In genomic region chr10:80203835-80204148, GRCh38 we compare ENCODE assay signal across 8 cellular contexts. TPM values are rescaled to one million over a fixed set of nuclear protein-coding genes. Genes with fewer than 3 reads are reported as not detected.
DNase-seq lines count a peak whose midpoint lies in the region; ATAC-seq and TF ChIP-seq lines count a peak whose summit lies in the region.

No MANE protein-coding gene starts in this region.

- no peak for DNase-seq in DND-41
- no peak for DNase-seq in dorsolateral prefrontal cortex
- no peak for DNase-seq in osteoblast (ENCODE audit: insufficient read length, low spot score, missing footprints)
- DNase-seq in islet precursor cell, result no peak
- DNase-seq in NCI-H510A treated with DMSO at 0.1 percent for 48 hours (lab: John Stamatoyannopoulos, UW), result no peak
- DNase-seq in left lobe of liver (ENCODE audit: low spot score), result no peak
- no peak for DNase-seq in HuH-7.5 (ENCODE audit: low spot score)

- H3K9me3 ChIP-seq in DND-41 (ENCODE audit: insufficient read depth, low read length, severe bottlenecking) (no peaks in the 10 kb centered on the region), osteoblast (ENCODE audit: low read depth, low read length) (no peaks in the 10 kb centered on the region)

- H3K36me3 ChIP-seq in DND-41 (ENCODE audit: insufficient read depth, low read length), result no peaks in the 10 kb centered on the region; the same call in 1 of the 2 replicates
- H3K36me3 ChIP-seq in KMS-11 (ENCODE audit: insufficient read depth), result no peaks in the 10 kb centered on the region
- H3K36me3 ChIP-seq in osteoblast (ENCODE audit: insufficient read depth, low read length), result peaks cover 5% of the 10 kb centered on the region

- H2AFZ ChIP-seq in DND-41 (ENCODE audit: low read depth, low read length) (no peak overlapping the region), KMS-11 (ENCODE audit: low read depth) (no peak overlapping the region), osteoblast (ENCODE audit: low read length) (no peak overlapping the region)

- H3K27ac ChIP-seq in DND-41 (ENCODE audit: low read length), result peak overlapping the region; percentile 81; the same call in 1 of the 2 replicates
- no peak overlapping the region for H3K27ac ChIP-seq in KMS-11
- peak overlapping the region in 48 of 59 donors; percentile 23 to 96 (median 90) for H3K27ac ChIP-seq in dorsolateral prefrontal cortex
- H3K27ac ChIP-seq in osteoblast (ENCODE audit: low read depth, low read length), result peak overlapping the region; percentile 97

- H3K4me1 ChIP-seq in DND-41 (ENCODE audit: insufficient read depth, low read length), result peaks cover 33% of the 10 kb centered on the region
- H3K4me1 ChIP-seq in KMS-11 (ENCODE audit: low read depth, poor library complexity, severe bottlenecking), result peaks cover 24% of the 10 kb centered on the region
- H3K4me1 ChIP-seq in osteoblast (ENCODE audit: insufficient read depth, low read length), result peaks cover 71% of the 10 kb centered on the region

- no peak for ATAC-seq in DND-41 (ENCODE audit: insufficient read depth, low read depth)
- ATAC-seq in left lobe of liver, result no peak

- TF ChIP-seq CTCF in DND-41 (IDR thresholded peaks at IDR 0.05; ENCODE audit: borderline replicate concordance, extremely low read depth, low read length, poor library complexity, severe bottlenecking) (no peak), KMS-11 (conservative IDR thresholded peaks at IDR 0.05; ENCODE audit: low read depth, low read length) (no peak), dorsolateral prefrontal cortex (IDR thresholded peaks at IDR 0.05 in 54 of 56, conservative IDR thresholded peaks at IDR 0.05 in 2 of 56; ENCODE audit: low read depth in 1 of 56, partially characterized antibody in 56 of 56) (no peak), osteoblast (IDR thresholded peaks at IDR 0.05; ENCODE audit: extremely low read depth, low read depth, low read length) (no peak)

- H3K9ac ChIP-seq in DND-41 (ENCODE audit: low read depth, low read length), result peak overlapping the region; percentile 95; the same call in 1 of the 2 replicates
- H3K9ac ChIP-seq in KMS-11, result no peak overlapping the region

- H3K79me2 ChIP-seq in DND-41 (ENCODE audit: insufficient read depth, low read length), result peaks cover 61% of the 10 kb centered on the region
- peaks cover 36% of the 10 kb centered on the region for H3K79me2 ChIP-seq in KMS-11 (ENCODE audit: insufficient read depth, low read depth)
- H3K79me2 ChIP-seq in osteoblast (ENCODE audit: insufficient read depth, low read length), result peaks cover 71% of the 10 kb centered on the region

- H4K20me1 ChIP-seq in DND-41 (ENCODE audit: insufficient read depth, low read length) (peaks cover 29% of the 10 kb centered on the region), KMS-11 (ENCODE audit: insufficient read depth) (no peaks in the 10 kb centered on the region), osteoblast (ENCODE audit: insufficient read depth, low read length) (peaks cover 13% of the 10 kb centered on the region)

- H3K4me2 ChIP-seq in DND-41 (ENCODE audit: insufficient read depth, low read length) (peak overlapping the region; percentile 99), KMS-11 (peak overlapping the region; percentile 43; the same call in 1 of the 2 replicates), osteoblast (ENCODE audit: insufficient read depth, low read length) (peak overlapping the region; percentile 96)

- intact Hi-C loops in dorsolateral prefrontal cortex (cut with DNase I), result loop anchor here in 1 of 2 donors (5.0 kb wide), 1 partner anchor 41 kb away; no protein-coding TSS in a partner anchor

- H3K27me3 ChIP-seq in DND-41 (ENCODE audit: insufficient read depth, low read length, poor library complexity), result no peaks in the 10 kb centered on the region
- no peaks in the 10 kb centered on the region for H3K27me3 ChIP-seq in KMS-11 (ENCODE audit: insufficient read depth, low read depth)
- H3K27me3 ChIP-seq in dorsolateral prefrontal cortex, result peaks cover 0 to 28% (median 0%) of the 10 kb centered on the region in 45 donors
- H3K27me3 ChIP-seq in osteoblast (ENCODE audit: insufficient read depth, low read length), result no peaks in the 10 kb centered on the region

- H3K4me3 ChIP-seq in DND-41 (ENCODE audit: low read depth in 1 of 2, low read length in 2 of 2), result peak overlapping the region in 1 of 2 experiments; percentile 87; a peak in 2 of 4 replicates
- H3K4me3 ChIP-seq in KMS-11 (IDR thresholded peaks at IDR 0.05; ENCODE audit: insufficient read depth, low read depth, low read length), result no peak overlapping the region
- H3K4me3 ChIP-seq in dorsolateral prefrontal cortex, result peak overlapping the region in 54 of 59 donors; percentile 17 to 84 (median 74)
- peak overlapping the region; percentile 86 for H3K4me3 ChIP-seq in osteoblast (ENCODE audit: insufficient read depth, low read length)

RNA-seq across cellular contexts. Expression of gene ANXA11, which starts 1.5 kb away (rescaled TPM):
- 100 to 1,000 TPM in 70 of 120 experiments, 10 to 100 TPM in 50; 47.9 to 162 (median 105) TPM for total RNA-seq in dorsolateral prefrontal cortex
- total RNA-seq in osteoblast, result 112 and 113 TPM in 2 replicates
- 42.7 TPM for total RNA-seq in left lobe of liver

Comparison
In these comparisons a context has a peak if more than half of its experiments do, and no peak if none do; other contexts are left out.
1. H3K4me2 ChIP-seq: peak in every context shown above with its lines; median percentile 99 in DND-41; 96 in osteoblast; 43 in KMS-11.